1 cellular context compared by ENCODE assay signal in genomic region chr2:156625360-156625995, GRCh38.
TF ChIP-seq lines count a peak whose summit lies in the region.

No MANE protein-coding gene starts in this region.

TF ChIP-seq in H1, 55 proteins besides CTCF, POLR2A, EP300 and RAD21:
- TF ChIP-seq CHD7 (IDR thresholded peaks at IDR 0.05; ENCODE audit: insufficient replicate concordance, low read length) (no peak), TCF12 (IDR thresholded peaks at IDR 0.05; ENCODE audit: low read depth, low read length) (no peak), NRF1 (IDR thresholded peaks at IDR 0.05; ENCODE audit: low read depth, low read length) (no peak), KDM1A (IDR thresholded peaks at IDR 0.05; ENCODE audit: borderline replicate concordance, low read length) (no peak), SAP30 (IDR thresholded peaks at IDR 0.05; ENCODE audit: insufficient read depth, insufficient replicate concordance, low read length) (no peak), KDM5A (IDR thresholded peaks at IDR 0.05; ENCODE audit: low read length) (no peak), CEBPB (IDR thresholded peaks at IDR 0.05; ENCODE audit: low read depth, low read length) (no peak), TAF1 (IDR thresholded peaks at IDR 0.05; ENCODE audit: low read depth, low read length) (no peak), GABPA (IDR thresholded peaks at IDR 0.05; ENCODE audit: borderline replicate concordance, insufficient read depth, low read length) (no peak), SIRT6 (IDR thresholded peaks at IDR 0.05; ENCODE audit: low read length) (no peak), BRCA1 (IDR thresholded peaks at IDR 0.05; ENCODE audit: low read depth, low read length) (no peak), KDM4A (IDR thresholded peaks at IDR 0.05; ENCODE audit: low read depth, low read length, severe bottlenecking) (no peak), POU5F1 (IDR thresholded peaks at IDR 0.05; ENCODE audit: low read depth, low read length) (no peak), SUZ12 (IDR thresholded peaks at IDR 0.05; ENCODE audit: low read length) (no peak), EZH2 (IDR thresholded peaks at IDR 0.05; ENCODE audit: low read depth, low read length, severe bottlenecking) (no peak), EGR1 (IDR thresholded peaks at IDR 0.05; ENCODE audit: borderline replicate concordance, low read depth, low read length) (no peak), NANOG (IDR thresholded peaks at IDR 0.05; ENCODE audit: insufficient read depth, low read depth, low read length, poor library complexity, severe bottlenecking) (no peak), TEAD4 (IDR thresholded peaks at IDR 0.05; ENCODE audit: low read depth, low read length) (no peak), CHD2 (IDR thresholded peaks at IDR 0.05; ENCODE audit: low read length) (no peak), ZNF274 (IDR thresholded peaks at IDR 0.05; ENCODE audit: borderline replicate concordance, extremely low read depth, low read length) (no peak)
